Comparison of ENCODE assay signal across 7 cellular contexts in the genomic region with DNA sequence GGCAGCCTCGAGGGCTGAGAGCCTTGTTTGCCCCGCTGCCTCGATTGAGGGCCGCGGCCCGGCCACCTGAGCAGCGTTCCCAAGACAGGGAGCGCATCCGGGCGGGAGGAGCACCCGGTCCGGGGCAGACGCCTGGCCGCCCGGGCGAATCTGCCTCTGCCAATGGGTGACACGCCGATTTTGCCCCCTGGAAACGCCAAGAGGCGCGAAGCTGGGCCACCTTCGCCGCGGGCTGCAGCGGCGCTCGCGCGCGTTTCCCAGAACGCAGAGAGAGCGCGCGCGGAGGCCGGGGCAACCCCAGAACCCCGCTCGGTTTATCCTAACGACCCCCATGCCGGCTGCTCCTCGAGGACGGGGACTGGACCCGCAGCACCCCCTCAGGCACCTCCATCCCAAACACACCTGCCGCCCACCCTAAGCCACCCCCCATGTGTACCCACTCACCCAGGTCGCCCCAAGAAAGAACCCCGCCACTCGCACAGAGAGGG. TPM values are rescaled to one million over a fixed set of nuclear protein-coding genes. Genes with fewer than 3 reads are reported as not detected.
DNase-seq lines count a peak whose midpoint lies in the region; TF ChIP-seq lines count a peak whose summit lies in the region.

No MANE protein-coding gene starts in this region.

- peak overlapping the region; percentile 16 for H3K4me3 ChIP-seq in fibroblast of mammary gland (ENCODE audit: control insufficient read depth, low read depth, low read length)

- no peak for TF ChIP-seq CTCF in fibroblast of mammary gland (conservative IDR thresholded peaks at IDR 0.05; ENCODE audit: control insufficient read depth, insufficient read depth, low read depth, low read length)

- DNase-seq in Daoy (ENCODE audit: low read depth), result peak; percentile 16
- DNase-seq in NCI-H2227 treated with DMSO at 0.1 percent for 48 hours (lab: John Stamatoyannopoulos, UW), result peak; percentile 51
- no peak for DNase-seq in fibroblast of mammary gland (ENCODE audit: low read depth)
- DNase-seq in retina, result peak; percentile 57
- DNase-seq in NCI-H2029 treated with DMSO at 0.1 percent for 48 hours (lab: John Stamatoyannopoulos, UW), result no peak
- DNase-seq in globus pallidus (ENCODE audit: low spot score), result no peak
- no peak for DNase-seq in stimulated activated CD4-positive, alpha-beta T cell treated with anti-CD3 and anti-CD28 coated beads, Interleukin-4, amount 100 ng/mL, for 1 hour

RNA-seq across cellular contexts. Expression of gene MAP7D2, which starts 0.6 kb away (rescaled TPM):
- total RNA-seq in Daoy (2014; rRNA removed; shearing (Covaris generic)), result 1.7 and 3.7 TPM in 2 replicates

RNA-seq across cellular contexts. Expression of gene EIF1AX, which starts 25.5 kb away (rescaled TPM):
- total RNA-seq in Daoy (2014; rRNA removed; shearing (Covaris generic)), result 47.5 and 52.7 TPM in 2 replicates

Comparison
In these comparisons a context has a peak if more than half of its experiments do, and no peak if none do; other contexts are left out.
1. DNase-seq: peak in Daoy (single experiment), NCI-H2227 treated with DMSO at 0.1 percent for 48 hours (single experiment) and retina (single experiment); none in fibroblast of mammary gland (single experiment), NCI-H2029 treated with DMSO at 0.1 percent for 48 hours (single experiment), globus pallidus (single experiment) and stimulated activated CD4-positive, alpha-beta T cell treated with anti-CD3 and anti-CD28 coated beads, Interleukin-4, amount 100 ng/mL, for 1 hour (single experiment).